ENCODE assay signal across 16 cellular contexts in the genomic region with DNA sequence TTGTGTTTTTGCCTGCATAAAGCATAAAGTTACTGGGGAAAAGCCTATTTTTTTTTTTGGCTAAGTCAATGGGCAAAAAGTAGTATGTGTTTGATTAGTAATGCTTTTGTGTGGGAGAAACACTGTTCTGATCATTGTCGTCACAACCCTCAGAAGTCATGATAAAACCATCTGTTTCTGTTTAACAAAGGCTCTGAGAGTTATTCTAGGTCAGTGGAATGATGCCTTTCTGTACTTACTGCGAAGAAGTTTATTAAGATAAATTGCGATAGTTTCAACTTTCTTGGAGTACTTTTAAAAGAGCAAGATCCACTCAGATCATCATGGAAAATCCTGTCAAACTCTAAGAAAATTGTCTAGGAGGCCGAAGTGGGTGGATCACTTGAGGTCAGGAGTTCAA.
DNase-seq lines count a peak whose midpoint lies in the region; TF ChIP-seq lines count a peak whose summit lies in the region.
"Had no signal": no experiment of that assay in that cellular context is flagged by ENCODE, and none has a peak within 500 bp of the region (broad histone marks: within the 10 kb centered on the region; RNA-seq: fewer than 3 reads in every experiment).

No MANE protein-coding gene starts in this region.

- intact Hi-C loops in activated CD4-positive, alpha-beta T cell treated with anti-CD3 and anti-CD28 coated beads, Interleukin-2, amount 10 ng/mL, durations not matched to agents 24 days and 14 days (cut with micrococcal nuclease) = loop anchor here (2.0 to 5.0 kb wide), 2 partner anchors 15 to 36 kb away; no protein-coding TSS in a partner anchor

- H3K27ac ChIP-seq in brain microvascular endothelial cell (peak overlapping the region; percentile 78), osteoblast (ENCODE audit: low read depth, low read length) (peak overlapping the region; percentile 84), hepatocyte (no peak overlapping the region)
- H3K27ac ChIP-seq: lower lobe of right lung, neural progenitor cell had no signal

- H3K9me3 ChIP-seq in osteoblast (ENCODE audit: low read depth, low read length) (no peaks in the 10 kb centered on the region), hepatocyte (ENCODE audit: low read depth) (no peaks in the 10 kb centered on the region)
- H3K9me3 ChIP-seq: lower lobe of right lung had no signal

- DNase-seq in activated CD4-positive, alpha-beta T cell treated with anti-CD3 and anti-CD28 coated beads, Interleukin-2, amount 10 ng/mL, durations not matched to agents 24 days and 14 days = no peak
- DNase-seq in activated CD4-positive, alpha-beta T cell treated with anti-CD3 and anti-CD28 coated beads, Interleukin-2, amount 50 U/mL, for 48 hours = no peak
- DNase-seq in HFF-Myc (ENCODE audit: extremely low read depth, low read depth) = peak; percentile 80
- peak; percentile 68 for DNase-seq in brain microvascular endothelial cell
- DNase-seq in osteoblast (ENCODE audit: insufficient read length, low spot score, missing footprints) = peak; percentile 90
- no peak for DNase-seq in hepatocyte (ENCODE audit: low spot score)
- DNase-seq in putamen (ENCODE audit: low spot score) = no peak
- DNase-seq in occipital lobe (lab: John Stamatoyannopoulos, UW) = no peak
- DNase-seq: 8988T; activated T-cell treated with anti-CD3 and anti-CD28 coated beads, Interleukin-2, amount 50 U/mL, for 48 hours; lower lobe of right lung; NCI-H1105; NCI-H226; OCI-M1 had no signal

- no peak overlapping the region for H3K4me3 Mint-ChIP-seq in activated CD4-positive, alpha-beta T cell treated with anti-CD3 and anti-CD28 coated beads, Interleukin-2, amount 10 ng/mL, durations not matched to agents 24 days and 14 days
- H3K4me3 Mint-ChIP-seq: central memory CD8-positive, alpha-beta T cell; neural progenitor cell had no signal

- H2AFZ ChIP-seq in osteoblast (ENCODE audit: low read length) = no peak overlapping the region
- H2AFZ ChIP-seq in hepatocyte = no peak overlapping the region
- H2AFZ ChIP-seq: neural progenitor cell had no signal

- H3K27ac Mint-ChIP-seq in activated CD4-positive, alpha-beta T cell treated with anti-CD3 and anti-CD28 coated beads, Interleukin-2, amount 10 ng/mL, durations not matched to agents 24 days and 14 days = peak overlapping the region; percentile 66
- H3K27ac Mint-ChIP-seq: neural progenitor cell had no signal

- H3K4me2 ChIP-seq in osteoblast (ENCODE audit: insufficient read depth, low read length) = peak overlapping the region; percentile 45
- H3K4me2 ChIP-seq in hepatocyte = no peak overlapping the region
- H3K4me2 ChIP-seq: neural progenitor cell had no signal

- H3K4me1 Mint-ChIP-seq in activated CD4-positive, alpha-beta T cell treated with anti-CD3 and anti-CD28 coated beads, Interleukin-2, amount 10 ng/mL, durations not matched to agents 24 days and 14 days = peaks cover 53% of the 10 kb centered on the region

- in situ Hi-C loops in brain microvascular endothelial cell (cut with HindIII; ENCODE audit: low pct_ligation_motif_present, low sequenced_read_pairs) = no loop called here

- H3K36me3 Mint-ChIP-seq in activated CD4-positive, alpha-beta T cell treated with anti-CD3 and anti-CD28 coated beads, Interleukin-2, amount 10 ng/mL, durations not matched to agents 24 days and 14 days (ENCODE audit: low read depth) = peaks cover 41% of the 10 kb centered on the region

- H3K9me3 Mint-ChIP-seq in activated CD4-positive, alpha-beta T cell treated with anti-CD3 and anti-CD28 coated beads, Interleukin-2, amount 10 ng/mL, durations not matched to agents 24 days and 14 days = no peaks in the 10 kb centered on the region
- H3K9me3 Mint-ChIP-seq: central memory CD8-positive, alpha-beta T cell; neural progenitor cell had no signal

- H3K36me3 ChIP-seq in brain microvascular endothelial cell (replicated peaks) = no peaks in the 10 kb centered on the region
- peaks cover 1% of the 10 kb centered on the region for H3K36me3 ChIP-seq in osteoblast (ENCODE audit: insufficient read depth, low read length)
- no peaks in the 10 kb centered on the region for H3K36me3 ChIP-seq in hepatocyte (replicated peaks; ENCODE audit: insufficient read depth, low read depth)
- H3K36me3 ChIP-seq: lower lobe of right lung, neural progenitor cell had no signal

- H4K20me1 ChIP-seq in osteoblast (ENCODE audit: insufficient read depth, low read length) = peaks cover 33% of the 10 kb centered on the region
- H4K20me1 ChIP-seq in hepatocyte (ENCODE audit: insufficient read depth, poor library complexity, severe bottlenecking) = no peaks in the 10 kb centered on the region

- H3K79me2 ChIP-seq in osteoblast (ENCODE audit: insufficient read depth, low read length) = peaks cover 93% of the 10 kb centered on the region
- peaks cover 50% of the 10 kb centered on the region for H3K79me2 ChIP-seq in hepatocyte

- no peaks in the 10 kb centered on the region for H3K9me2 ChIP-seq in hepatocyte (replicated peaks; ENCODE audit: insufficient read depth)

- H3K4me3 ChIP-seq in HFF-Myc (replicated peaks; ENCODE audit: low read depth, low read length) (no peak overlapping the region), brain microvascular endothelial cell (ENCODE audit: low read depth, low read length) (no peak overlapping the region), osteoblast (ENCODE audit: insufficient read depth, low read length) (no peak overlapping the region), hepatocyte (no peak overlapping the region)
- H3K4me3 ChIP-seq: lower lobe of right lung, neural progenitor cell had no signal

- 59% methylated on average over 4 of the region's 4 CpGs for WGBS in hepatocyte (ENCODE audit: low lambda C conversion rate, missing lambda C conversion rate)

- H3K4me1 ChIP-seq in osteoblast (ENCODE audit: insufficient read depth, low read length) = peaks cover 37% of the 10 kb centered on the region
- peaks cover 6% of the 10 kb centered on the region for H3K4me1 ChIP-seq in hepatocyte (ENCODE audit: insufficient read depth)
- H3K4me1 ChIP-seq: lower lobe of right lung had no signal

- TF ChIP-seq CTCF in HFF-Myc (IDR thresholded peaks at IDR 0.05; ENCODE audit: low read depth, low read length, missing control alignments) (no peak), brain microvascular endothelial cell (IDR thresholded peaks at IDR 0.05; ENCODE audit: low read depth, low read length, missing control alignments) (no peak), osteoblast (IDR thresholded peaks at IDR 0.05; ENCODE audit: extremely low read depth, low read depth, low read length) (no peak), hepatocyte (IDR thresholded peaks at IDR 0.05; ENCODE audit: poor library complexity) (no peak)

- H3K27me3 ChIP-seq in brain microvascular endothelial cell (replicated peaks) = no peaks in the 10 kb centered on the region
- H3K27me3 ChIP-seq in osteoblast (ENCODE audit: insufficient read depth, low read length) = no peaks in the 10 kb centered on the region
- H3K27me3 ChIP-seq in hepatocyte = no peaks in the 10 kb centered on the region
- H3K27me3 ChIP-seq: neural progenitor cell had no signal

- H3K27me3 Mint-ChIP-seq in activated CD4-positive, alpha-beta T cell treated with anti-CD3 and anti-CD28 coated beads, Interleukin-2, amount 10 ng/mL, durations not matched to agents 24 days and 14 days = no peaks in the 10 kb centered on the region
- H3K27me3 Mint-ChIP-seq: central memory CD8-positive, alpha-beta T cell had no signal

Comparison
In these comparisons a context has a peak if more than half of its experiments do, and no peak if none do; other contexts are left out.
1. DNase-seq: peak in HFF-Myc (single experiment), brain microvascular endothelial cell (single experiment) and osteoblast (single experiment); none in activated CD4-positive, alpha-beta T cell treated with anti-CD3 and anti-CD28 coated beads, Interleukin-2, amount 10 ng/mL, durations not matched to agents 24 days and 14 days (single experiment), activated CD4-positive, alpha-beta T cell treated with anti-CD3 and anti-CD28 coated beads, Interleukin-2, amount 50 U/mL, for 48 hours (0 of 2), hepatocyte (single experiment), putamen (single experiment) and occipital lobe (single experiment).